Comparison of ENCODE assay signal across 10 cellular contexts in genomic region chr17:82330322-82331239, GRCh38. TPM values are rescaled to one million over a fixed set of nuclear protein-coding genes. Genes with fewer than 3 reads are reported as not detected.
DNase-seq lines count a peak whose midpoint lies in the region; ATAC-seq and TF ChIP-seq lines count a peak whose summit lies in the region.
"Had no signal": no experiment of that assay in that cellular context is flagged by ENCODE, and none has a peak within 500 bp of the region (broad histone marks: within the 10 kb centered on the region; RNA-seq: fewer than 3 reads in every experiment).

No MANE protein-coding gene starts in this region.

- intact Hi-C loops in ovary (cut with DNase I): no loop called here

- TF ChIP-seq CTCF in ovary (IDR thresholded peaks at IDR 0.05) (no peak), tibial nerve (IDR thresholded peaks at IDR 0.05) (no peak)

- H3K9me3 ChIP-seq in ovary (no peaks in the 10 kb centered on the region), tibial nerve (no peaks in the 10 kb centered on the region)

- WGBS in ovary, 3 donors: 36 to 44% (median 38%) methylated on average over 28 of the region's 28 CpGs
- 43 to 53% methylated on average over 19 to 28 of the region's 28 CpGs for WGBS in tibial nerve, 2 donors

- no peak overlapping the region for H3K27ac ChIP-seq in ovary
- H3K27ac ChIP-seq in tibial nerve: no peak overlapping the region

- TF ChIP-seq EP300 in ovary (IDR thresholded peaks at IDR 0.05) (no peak), tibial nerve (IDR thresholded peaks at IDR 0.05) (no peak)

- TF ChIP-seq POLR2A in ovary (IDR thresholded peaks at IDR 0.05) (no peak), tibial nerve (IDR thresholded peaks at IDR 0.05) (no peak)

- no peaks in the 10 kb centered on the region for H3K27me3 ChIP-seq in ovary
- peaks cover 0 to 66% of the 10 kb centered on the region in 2 donors for H3K27me3 ChIP-seq in tibial nerve

- H3K36me3 ChIP-seq in ovary (no peaks in the 10 kb centered on the region), tibial nerve (no peaks in the 10 kb centered on the region)

- no peak overlapping the region for H3K4me3 ChIP-seq in ovary
- H3K4me3 ChIP-seq in tibial nerve: no peak overlapping the region

- DNase-seq in EL (peak; percentile 69), NCI-H2029 (lab: John Stamatoyannopoulos, UW) (peak; percentile 66), astrocyte of the hippocampus (ENCODE audit: low read depth, low spot score) (peak; percentile 61), ovary (peak in 4 of 5 donors; percentile 62 to 78 (median 70)), tibial nerve (ENCODE audit: low spot score in 2 of 2) (no peak), activated gamma-delta T cell treated with Interleukin-2 at 50 U/mL for 16 hours (no peak)
- DNase-seq in activated T-cell treated with anti-CD3 and anti-CD28 coated beads, Interleukin-2, amount 50 U/mL, for 1 hour: no peak
- DNase-seq: endodermal cell, T-helper 1 cell had no signal

- no peak for ATAC-seq in esophagus mucosa

- H3K4me1 ChIP-seq in ovary (ENCODE audit: insufficient read depth) (peaks cover 22% of the 10 kb centered on the region), tibial nerve (peaks cover 0 to 52% (median 39%) of the 10 kb centered on the region in 4 donors)

RNA-seq across cellular contexts. Expression of gene SECTM1, which starts 3.0 kb away (rescaled TPM):
- total RNA-seq in ovary (10 to 100 TPM in 1 of 7 donors, 1 to 10 TPM in 6; 3.9 to 20.8 (median 9.1) TPM), tibial nerve (10 to 100 TPM in 3 of 4 donors, 1 to 10 TPM in 1; 6.9 to 12.6 (median 11.3) TPM), esophagus mucosa (6.3 TPM)
- polyA plus RNA-seq in ovary: 1 to 10 TPM; 2.1 to 7.9 TPM
- total RNA-seq: endodermal cell had no signal

RNA-seq across cellular contexts. Expression of gene CD7, which starts 13.2 kb away (rescaled TPM):
- total RNA-seq in ovary (1 to 10 TPM in 4 of 7 donors, under 1 TPM in 1, not detected in 2; 0.58 to 1.3 (median 1.1) TPM), tibial nerve (under 1 TPM in 2 of 4 donors, not detected in 2; 0.63 to 0.90 TPM), esophagus mucosa (0.80 TPM)
- under 1 TPM in 1 of 2 donors, not detected in 1; 0.48 TPM for polyA plus RNA-seq in ovary

RNA-seq across cellular contexts. Expression of gene TEX19, which starts 28.5 kb away (rescaled TPM):
- total RNA-seq in ovary (not detected), tibial nerve (not detected), esophagus mucosa (not detected)
- polyA plus RNA-seq in ovary: not detected

RNA-seq across cellular contexts. Expression of gene UTS2R, which starts 41.0 kb away (rescaled TPM):
- not detected for total RNA-seq in ovary
- polyA plus RNA-seq in ovary: not detected
- under 1 TPM in 1 of 4 donors, not detected in 3; 0.20 TPM for total RNA-seq in tibial nerve
- total RNA-seq in esophagus mucosa: not detected

RNA-seq across cellular contexts. Expression of gene CSNK1D, which starts 57.1 kb away (rescaled TPM):
- total RNA-seq in ovary: 100 to 1,000 TPM in 5 of 7 donors, 10 to 100 TPM in 2; 46.0 to 160 (median 121) TPM
- polyA plus RNA-seq in ovary: 100 to 1,000 TPM in 1 of 2 donors, 10 to 100 TPM in 1; 81.2 to 134 TPM
- 100 to 1,000 TPM in 3 of 4 donors, 10 to 100 TPM in 1; 93.9 to 160 (median 124) TPM for total RNA-seq in tibial nerve
- 65.7 TPM for total RNA-seq in esophagus mucosa

Comparison
In these comparisons a context has a peak if more than half of its experiments do, and no peak if none do; other contexts are left out.
1. DNase-seq: peak in EL (single experiment), NCI-H2029 (single experiment), astrocyte of the hippocampus (single experiment) and ovary (4 of 5); none in tibial nerve (0 of 2), activated gamma-delta T cell treated with Interleukin-2 at 50 U/mL for 16 hours (single experiment) and activated T-cell treated with anti-CD3 and anti-CD28 coated beads, Interleukin-2, amount 50 U/mL, for 1 hour (single experiment).